ENCODE assay signal across 28 cellular contexts in genomic region chr1:110515896-110516295, GRCh38. TPM values are rescaled to one million over a fixed set of nuclear protein-coding genes. Genes with fewer than 3 reads are reported as not detected.
DNase-seq lines count a peak whose midpoint lies in the region; ATAC-seq, FAIRE-seq and TF ChIP-seq lines count a peak whose summit lies in the region.
"Had no signal": no experiment of that assay in that cellular context is flagged by ENCODE, and none has a peak within 500 bp of the region (broad histone marks: within the 10 kb centered on the region; RNA-seq: fewer than 3 reads in every experiment).

No MANE protein-coding gene starts in this region.

- H3K9me1 ChIP-seq in IMR-90 (ENCODE audit: insufficient read depth, low read length), result no peaks in the 10 kb centered on the region

- no peak overlapping the region for H3K4ac ChIP-seq in IMR-90 (ENCODE audit: low read depth, low read length)

- H3K36me3 ChIP-seq in IMR-90 (ENCODE audit: control insufficient read depth, insufficient read depth, low read length) (no peaks in the 10 kb centered on the region), bronchial epithelial cell (ENCODE audit: control insufficient read depth, insufficient read depth, low read length) (no peaks in the 10 kb centered on the region)
- H3K36me3 ChIP-seq: BLaER1 had no signal

- no peak overlapping the region for H3K4me3 Mint-ChIP-seq in endothelial cell (ENCODE audit: unreplicated experiment)
- H3K4me3 Mint-ChIP-seq: CD4-positive, CD25-positive, alpha-beta regulatory T cell had no signal

- ATAC-seq in IMR-90 (ENCODE audit: low read depth) (no peak), left colon (no peak)
- ATAC-seq: GM12878, HepG2, K562, Panc1 had no signal

- POLR2A ChIA-PET in IMR-90 (lab: Charles Lee; ENCODE audit: unreplicated experiment), result no interaction called here

- no peak overlapping the region for H2BK120ac ChIP-seq in IMR-90 (ENCODE audit: low read depth, low read length)

- TF ChIP-seq RAD21 in IMR-90 (IDR thresholded peaks at IDR 0.05; ENCODE audit: low read length), result no peak

- no peaks in the 10 kb centered on the region; the same call in 1 of the 2 replicates for H3K9me3 ChIP-seq in IMR-90 (ENCODE audit: control insufficient read depth, insufficient read depth, low read length)
- H3K9me3 ChIP-seq: BLaER1 had no signal

- no peak overlapping the region for H3K18ac ChIP-seq in IMR-90 (ENCODE audit: low read depth, low read length)

- H3K4me3 ChIP-seq in IMR-90 (ENCODE audit: insufficient read depth, low read depth, low read length), result no peak overlapping the region
- no peak overlapping the region for H3K4me3 ChIP-seq in bronchial epithelial cell (ENCODE audit: low read depth, low read length)
- H3K4me3 ChIP-seq: BLaER1, GM12878, K562 had no signal

- no peak overlapping the region for H3K56ac ChIP-seq in IMR-90 (ENCODE audit: extremely low read depth, insufficient read depth, low read length)

- H2BK15ac ChIP-seq in IMR-90 (ENCODE audit: low read depth, low read length), result no peak overlapping the region

- in situ Hi-C loops in IMR-90 (cut with MboI; ENCODE audit: low sequenced_read_pairs), result no loop called here

- no peaks in the 10 kb centered on the region for H4K20me1 ChIP-seq in IMR-90 (ENCODE audit: insufficient read depth, low read length)
- H4K20me1 ChIP-seq: BLaER1 had no signal

- H3K4me2 ChIP-seq in IMR-90 (ENCODE audit: low read depth, low read length), result no peak overlapping the region
- H3K4me2 ChIP-seq: BLaER1 had no signal

- H3K79me1 ChIP-seq in IMR-90 (ENCODE audit: low read depth in 1 of 2, low read length in 2 of 2), result no peaks in the 10 kb centered on the region

- 37% methylated on average over 3 of the region's 5 CpGs; no CpG with 5 or more reads in 1 of the 2 experiments for WGBS in IMR-90 (ENCODE audit: extremely low coverage in 2 of 2, insufficient read length in 1 of 2), 2 experiments

- no peak overlapping the region for H3K9ac ChIP-seq in IMR-90 (ENCODE audit: low read depth, low read length)
- H3K9ac ChIP-seq: BLaER1 had no signal

- no peaks in the 10 kb centered on the region for H3K4me1 Mint-ChIP-seq in endothelial cell (ENCODE audit: unreplicated experiment)
- H3K4me1 Mint-ChIP-seq: CD4-positive, CD25-positive, alpha-beta regulatory T cell had no signal

- H2AFZ ChIP-seq in IMR-90 (replicated peaks; ENCODE audit: low read length, poor library complexity), result no peak overlapping the region

- no peak for FAIRE-seq in bronchial epithelial cell (lab: Jason Lieb, UNC)
- FAIRE-seq: D721Med, GM12878, HepG2 had no signal

- no peak overlapping the region for H3K23ac ChIP-seq in IMR-90 (ENCODE audit: low read depth, low read length)

- dilution Hi-C loops in IMR-90 (cut with HindIII; ENCODE audit: low sequenced_read_pairs, unreplicated experiment), result no loop called here

- H4K91ac ChIP-seq in IMR-90 (ENCODE audit: insufficient read depth, low read depth, low read length), result no peak overlapping the region

- H4K8ac ChIP-seq in IMR-90 (ENCODE audit: low read depth in 2 of 2, low read length in 2 of 2), result no peak overlapping the region

- DNase-seq in ELR (ENCODE audit: low read depth) (peak; percentile 33), IMR-90 (peak; percentile 6), bronchial epithelial cell (ENCODE audit: low read depth) (peak; percentile 29), iris pigment epithelial cell (ENCODE audit: low read depth) (peak; percentile 19), endothelial cell (ENCODE audit: low spot score) (no peak), NOMO-1 (lab: John Stamatoyannopoulos, UW; ENCODE audit: unreplicated experiment in 2 of 2) (no peak), amniotic stem cell (lab: John Stamatoyannopoulos, UW) (no peak), left colon (no peak)
- DNase-seq: CD4-positive, CD25-positive, alpha-beta regulatory T cell; GDM1; Kasumi-1; MM.1S; NCI-H1694; NCI-H2029 treated with DMSO at 0.1 percent for 48 hours; NCI-H226; NCI-H510A; NCI-H69; SHP77 treated with DMSO at 0.1 percent for 48 hours had no signal

- CTCF ChIA-PET in IMR-90 (lab: Yijun Ruan, JAX), result no interaction called here

- no peaks in the 10 kb centered on the region for H3K36me3 Mint-ChIP-seq in endothelial cell (ENCODE audit: low read depth, unreplicated experiment)
- H3K36me3 Mint-ChIP-seq: CD4-positive, CD25-positive, alpha-beta regulatory T cell had no signal

- H2AK5ac ChIP-seq in IMR-90 (ENCODE audit: low read depth, low read length), result no peak overlapping the region

- H3K27ac Mint-ChIP-seq in endothelial cell (ENCODE audit: unreplicated experiment), result no peak overlapping the region
- H3K27ac Mint-ChIP-seq: CD4-positive, CD25-positive, alpha-beta regulatory T cell had no signal

- peaks cover 5% of the 10 kb centered on the region for H3K27me3 Mint-ChIP-seq in endothelial cell (ENCODE audit: unreplicated experiment)

- H3K9me3 Mint-ChIP-seq in endothelial cell (ENCODE audit: unreplicated experiment), result no peaks in the 10 kb centered on the region

- no TSS peak for BruUV-seq in IMR-90 (replicated peaks; lab: Mats Ljungman, UMichigan)

- peak overlapping the region; percentile 24 for H2AK9ac ChIP-seq in IMR-90 (replicated peaks; ENCODE audit: low read depth, low read length, poor library complexity)

- TF ChIP-seq CTCF in IMR-90 (conservative IDR thresholded peaks at IDR 0.05; ENCODE audit: low read depth, low read length), result no peak
- TF ChIP-seq CTCF in bronchial epithelial cell (IDR thresholded peaks at IDR 0.05; ENCODE audit: insufficient read depth, low read length, severe bottlenecking), result no peak
- TF ChIP-seq CTCF in endothelial cell (IDR thresholded peaks at IDR 0.05; ENCODE audit: unreplicated experiment), result no peak

- no peak overlapping the region for H3K27ac ChIP-seq in IMR-90 (ENCODE audit: insufficient read depth, low read length)
- H3K27ac ChIP-seq: BLaER1 had no signal

- no peak for TF ChIP-seq POLR2A in IMR-90 (IDR thresholded peaks at IDR 0.05; ENCODE audit: low read depth, low read length)

- H4K5ac ChIP-seq in IMR-90 (ENCODE audit: low read depth, low read length), result no peak overlapping the region

- intact Hi-C loops in IMR-90 (cut with micrococcal nuclease) (no loop called here), left colon (cut with DNase I, micrococcal nuclease) (no loop called here)

- H3K4me1 ChIP-seq in IMR-90 (ENCODE audit: control insufficient read depth, insufficient read depth, low read length), result no peaks in the 10 kb centered on the region

- H2BK5ac ChIP-seq in IMR-90 (ENCODE audit: low read depth, low read length, poor library complexity, severe bottlenecking), result no peak overlapping the region

- no peak overlapping the region for H3K14ac ChIP-seq in IMR-90 (replicated peaks; ENCODE audit: low read depth, low read length)

- H3K27me3 ChIP-seq in IMR-90 (ENCODE audit: control insufficient read depth, insufficient read depth, low read length) (peaks cover 7% of the 10 kb centered on the region), bronchial epithelial cell (ENCODE audit: control insufficient read depth, insufficient read depth, low read length) (no peaks in the 10 kb centered on the region)
- H3K27me3 ChIP-seq: BLaER1 had no signal

- no peak overlapping the region for H2BK20ac ChIP-seq in IMR-90 (ENCODE audit: low read depth, low read length)

TF ChIP-seq in IMR-90, 13 proteins besides CTCF, POLR2A, EP300 and RAD21:
- TF ChIP-seq RCOR1 (IDR thresholded peaks at IDR 0.05; ENCODE audit: insufficient replicate concordance, low read length) (no peak), USF2 (IDR thresholded peaks at IDR 0.05; ENCODE audit: low read depth, low read length) (no peak; the same call in 1 of the 2 replicates), MAZ (IDR thresholded peaks at IDR 0.05; ENCODE audit: borderline replicate concordance, low read depth, low read length) (no peak), SMC3 (IDR thresholded peaks at IDR 0.05; ENCODE audit: low read depth, low read length) (no peak), MAFK (IDR thresholded peaks at IDR 0.05; ENCODE audit: low read depth, low read length) (no peak), BHLHE40 (IDR thresholded peaks at IDR 0.05; ENCODE audit: low read depth, low read length) (no peak), ELK1 (IDR thresholded peaks at IDR 0.05; ENCODE audit: borderline replicate concordance, low read depth, low read length) (no peak), FOS (IDR thresholded peaks at IDR 0.05; ENCODE audit: low read depth, low read length) (no peak), CHD1 (IDR thresholded peaks at IDR 0.05; ENCODE audit: low read depth, low read length) (no peak), NFE2L2 (IDR thresholded peaks at IDR 0.05; ENCODE audit: low read depth, low read length) (no peak), MXI1 (IDR thresholded peaks at IDR 0.05; ENCODE audit: borderline replicate concordance, low read depth, low read length) (no peak), CEBPB (IDR thresholded peaks at IDR 0.05; ENCODE audit: low read depth, low read length) (no peak), RFX5 (IDR thresholded peaks at IDR 0.05; ENCODE audit: low read depth, low read length) (no peak)

RNA-seq across cellular contexts. Expression of gene KCNA10, which starts 3.1 kb away (rescaled TPM):
- not detected in 2 replicates for total RNA-seq in IMR-90 (2012; rRNA removed)
- not detected in 2 replicates for polyA plus RNA-seq in IMR-90 (2012; rRNA removed)
- polyA plus RNA-seq in IMR-90 (2012; cell fraction: cytosol; rRNA removed), result not detected in 2 replicates
- polyA plus RNA-seq in IMR-90 (2012; cell fraction: nucleus; rRNA removed; ENCODE audit: low replicate concordance), result not detected in 2 replicates
- not detected in 2 replicates for total RNA-seq in bronchial epithelial cell
- not detected for total RNA-seq in endothelial cell (ENCODE audit: unreplicated experiment)
- not detected for total RNA-seq in left colon
- total RNA-seq: A172; CD4-positive, CD25-positive, alpha-beta regulatory T cell; GM12878; H4; HepG2; HT-29; K562; OCI-LY7 had no signal
- polyA plus RNA-seq: CD4-positive, CD25-positive, alpha-beta regulatory T cell; GM12878; HepG2; K562 had no signal

Comparison
In these comparisons a context has a peak if more than half of its experiments do, and no peak if none do; other contexts are left out.
1. DNase-seq: peak in ELR (single experiment), IMR-90 (single experiment), bronchial epithelial cell (single experiment) and iris pigment epithelial cell (single experiment); none in endothelial cell (single experiment), NOMO-1 (0 of 2), amniotic stem cell (single experiment) and left colon (0 of 2).